ENCODE assay signal across 22 cellular contexts in the genomic region with DNA sequence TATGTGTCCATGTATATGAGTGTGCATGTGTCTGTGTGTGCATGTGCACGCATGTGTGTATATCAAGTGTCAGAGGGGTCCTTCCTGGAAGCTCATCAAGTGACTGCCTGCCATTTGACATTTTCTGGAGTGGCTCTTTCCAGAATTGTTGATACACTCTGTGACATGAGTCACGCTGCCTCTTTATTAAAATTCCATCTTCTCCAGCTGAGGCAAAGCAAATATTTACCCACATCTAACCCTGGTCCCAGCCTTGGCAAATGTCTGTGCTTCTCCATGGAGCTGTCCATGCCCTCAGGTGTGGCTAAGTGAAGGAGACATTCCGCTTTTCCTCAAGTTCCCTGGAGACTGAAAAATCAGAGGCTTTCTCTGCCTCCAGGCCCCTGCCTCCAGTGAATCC.
DNase-seq lines count a peak whose midpoint lies in the region; ATAC-seq and TF ChIP-seq lines count a peak whose summit lies in the region.
"Had no signal": no experiment of that assay in that cellular context is flagged by ENCODE, and none has a peak within 500 bp of the region (broad histone marks: within the 10 kb centered on the region; RNA-seq: fewer than 3 reads in every experiment).

No MANE protein-coding gene starts in this region.

- peak overlapping the region; percentile 2 for H3K27ac ChIP-seq in upper lobe of right lung
- H3K27ac ChIP-seq: adrenal gland, epithelial cell of prostate, stomach had no signal

- no peak for TF ChIP-seq CTCF in upper lobe of right lung (IDR thresholded peaks at IDR 0.05)

- no peak overlapping the region for H3K4me3 ChIP-seq in upper lobe of right lung
- H3K4me3 ChIP-seq: adrenal gland, GM23338, stomach had no signal

- intact Hi-C loops in upper lobe of right lung (cut with DNase I) = no loop called here

- ATAC-seq in upper lobe of right lung = peak; percentile 87
- ATAC-seq in activated CD4-positive, CD25-positive, alpha-beta regulatory T cell treated with anti-CD3 and anti-CD28 coated beads, Interleukin-2, amount 50 U/mL, for 24 hours = no peak
- no peak for ATAC-seq in GM18861 (IDR thresholded peaks at IDR 0.05; ENCODE audit: unreplicated experiment)
- ATAC-seq: GM23338, Right ventricle myocardium inferior, T-cell had no signal

- no peaks in the 10 kb centered on the region for H3K36me3 ChIP-seq in upper lobe of right lung
- H3K36me3 ChIP-seq: adrenal gland, stomach had no signal

- H3K9me3 ChIP-seq in upper lobe of right lung = no peaks in the 10 kb centered on the region
- H3K9me3 ChIP-seq: adrenal gland, stomach had no signal

- no peaks in the 10 kb centered on the region for H3K4me1 ChIP-seq in upper lobe of right lung
- H3K4me1 ChIP-seq: adrenal gland had no signal

- DNase-seq in NCI-H2107 treated with DMSO at 0.1 percent for 48 hours (lab: John Stamatoyannopoulos, UW; ENCODE audit: unreplicated experiment) (peak; percentile 8), NCI-H2107 (lab: John Stamatoyannopoulos, UW) (no peak), NCI-H345 treated with DMSO at 0.1 percent for 48 hours (lab: John Stamatoyannopoulos, UW; ENCODE audit: unreplicated experiment) (peak; percentile 25), SHP77 treated with DMSO at 0.1 percent for 48 hours (lab: John Stamatoyannopoulos, UW) (peak; percentile 91), upper lobe of right lung (no peak)
- no peak for DNase-seq in activated CD4-positive, CD25-positive, alpha-beta regulatory T cell treated with anti-CD3 and anti-CD28 coated beads, Interleukin-2, amount 50 U/mL, for 72 hours
- DNase-seq: activated CD4-positive, alpha-beta T cell treated with anti-CD3 and anti-CD28 coated beads, Interleukin-2, amount 10 ng/mL, durations not matched to agents 7 days and 5 days; activated gamma-delta T cell; adrenal gland; dermis blood vessel endothelial cell; foreskin fibroblast; GDM1; NCI-H1694 treated with DMSO at 0.1 percent for 48 hours; nephron progenitor cell; stimulated activated CD4-positive, alpha-beta T cell treated with anti-CD3 and anti-CD28 coated beads, Interleukin-2, amount 100 ng/mL, for 24 hours; stomach; T-cell had no signal

- no peaks in the 10 kb centered on the region for H3K27me3 ChIP-seq in upper lobe of right lung
- H3K27me3 ChIP-seq: adrenal gland, stomach had no signal

Comparison
In these comparisons a context has a peak if more than half of its experiments do, and no peak if none do; other contexts are left out.
1. DNase-seq: peak in NCI-H2107 treated with DMSO at 0.1 percent for 48 hours (single experiment), NCI-H345 treated with DMSO at 0.1 percent for 48 hours (single experiment) and SHP77 treated with DMSO at 0.1 percent for 48 hours (single experiment); none in NCI-H2107 (single experiment), upper lobe of right lung (single experiment) and activated CD4-positive, CD25-positive, alpha-beta regulatory T cell treated with anti-CD3 and anti-CD28 coated beads, Interleukin-2, amount 50 U/mL, for 72 hours (single experiment).